Comparison of ENCODE assay signal across 7 cellular contexts in genomic region chr15:39127925-39128617, GRCh38.
A peak's percentile ranks its signal among the peaks of the same experiment; 100 is the strongest.
DNase-seq lines count a peak whose midpoint lies in the region; TF ChIP-seq lines count a peak whose summit lies in the region.

No MANE protein-coding gene starts in this region.

- intact Hi-C loops in esophagus squamous epithelium (cut with DNase I), result no loop called here

- no peaks in the 10 kb centered on the region for H3K9me3 ChIP-seq in esophagus squamous epithelium

- TF ChIP-seq POLR2A in esophagus squamous epithelium (IDR thresholded peaks at IDR 0.05), result no peak

- no peak for TF ChIP-seq CTCF in esophagus squamous epithelium (IDR thresholded peaks at IDR 0.05)

- H3K36me3 ChIP-seq in esophagus squamous epithelium, result no peaks in the 10 kb centered on the region

- WGBS in esophagus squamous epithelium, 2 donors, result 41 to 49% methylated on average over 2 of the region's 2 CpGs

- H3K4me1 ChIP-seq in esophagus squamous epithelium, result peaks cover 15 to 31% (median 20%) of the 10 kb centered on the region in 3 donors

- DNase-seq in HCEC 1CT (peak; percentile 94), RPMI7951 (ENCODE audit: low read depth) (peak; percentile 97), esophagus squamous epithelium (lab: John Stamatoyannopoulos, UW) (no peak), renal cortical epithelial cell (ENCODE audit: low read depth) (peak; percentile 99), hypothalamus (lab: John Stamatoyannopoulos, UW) (no peak), NCI-H2107 (lab: John Stamatoyannopoulos, UW) (no peak), anterior cingulate cortex (lab: John Stamatoyannopoulos, UW) (no peak)

- H3K27ac ChIP-seq in esophagus squamous epithelium, result peak overlapping the region; percentile 33 to 72 (median 46)

- H3K27me3 ChIP-seq in esophagus squamous epithelium, result no peaks in the 10 kb centered on the region

- no peak overlapping the region for H3K4me3 ChIP-seq in esophagus squamous epithelium

Comparison
In these comparisons a context has a peak if more than half of its experiments do, and no peak if none do; other contexts are left out.
1. DNase-seq: peak in HCEC 1CT (single experiment), RPMI7951 (single experiment) and renal cortical epithelial cell (single experiment); none in esophagus squamous epithelium (single experiment), hypothalamus (0 of 51), NCI-H2107 (single experiment) and anterior cingulate cortex (0 of 58).